In genomic region chr6:61809004-61809595, GRCh38 we compare ENCODE assay signal across 1 cellular context.
TF ChIP-seq lines count a peak whose summit lies in the region.

No MANE protein-coding gene starts in this region.

TF ChIP-seq in GM23338, 12 proteins besides CTCF, POLR2A, EP300 and RAD21 (continued from another document):
- no peak for TF ChIP-seq ETS1 (IDR thresholded peaks at IDR 0.05)
- no peak for TF ChIP-seq EZH2phosphoT487 (IDR thresholded peaks at IDR 0.05; ENCODE audit: unreplicated experiment)
